In genomic region chr17:40071720-40072480, GRCh38 we compare ENCODE assay signal across 1 cellular context.
TF ChIP-seq lines count a peak whose summit lies in the region.

No MANE protein-coding gene starts in this region.

TF ChIP-seq in SK-N-SH, 30 proteins besides CTCF, POLR2A, EP300 and RAD21:
- 0 out of 2 replicates have a peak, but pooled peaks have one; percentile 2 for TF ChIP-seq TCF12 (IDR thresholded peaks at IDR 0.05)
- TF ChIP-seq FOSL2 (IDR thresholded peaks at IDR 0.05; ENCODE audit: borderline replicate concordance, low read depth) = no peak
- no peak for TF ChIP-seq GABPA (IDR thresholded peaks at IDR 0.05; ENCODE audit: low read depth)
- TF ChIP-seq MXI1 (IDR thresholded peaks at IDR 0.05; ENCODE audit: low read depth, low read length) = peak; percentile 60; the same call in 1 of the 2 replicates
- TF ChIP-seq, protein P1, sequence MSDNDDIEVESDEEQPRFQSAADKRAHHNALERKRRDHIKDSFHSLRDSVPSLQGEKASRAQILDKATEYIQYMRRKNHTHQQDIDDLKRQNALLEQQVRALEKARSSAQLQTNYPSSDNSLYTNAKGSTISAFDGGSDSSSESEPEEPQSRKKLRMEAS (IDR thresholded peaks at IDR 0.05; ENCODE audit: low read depth) = 0 out of 2 replicates have a peak, but pooled peaks have one; percentile 41
- TF ChIP-seq, protein P2, sequence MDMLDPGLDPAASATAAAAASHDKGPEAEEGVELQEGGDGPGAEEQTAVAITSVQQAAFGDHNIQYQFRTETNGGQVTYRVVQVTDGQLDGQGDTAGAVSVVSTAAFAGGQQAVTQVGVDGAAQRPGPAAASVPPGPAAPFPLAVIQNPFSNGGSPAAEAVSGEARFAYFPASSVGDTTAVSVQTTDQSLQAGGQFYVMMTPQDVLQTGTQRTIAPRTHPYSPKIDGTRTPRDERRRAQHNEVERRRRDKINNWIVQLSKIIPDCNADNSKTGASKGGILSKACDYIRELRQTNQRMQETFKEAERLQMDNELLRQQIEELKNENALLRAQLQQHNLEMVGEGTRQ (IDR thresholded peaks at IDR 0.05; ENCODE audit: borderline replicate concordance, low read depth, low read length) = peak; percentile 15; the same call in 1 of the 2 replicates
- no peak for TF ChIP-seq RXRA (IDR thresholded peaks at IDR 0.05; ENCODE audit: borderline replicate concordance, low read depth)
- no peak for TF ChIP-seq ZBTB33 (IDR thresholded peaks at IDR 0.05; ENCODE audit: borderline replicate concordance, low read depth)
- TF ChIP-seq SIN3A (IDR thresholded peaks at IDR 0.05; ENCODE audit: borderline replicate concordance, low read depth, low read length) = no peak
- peak; percentile 75 for TF ChIP-seq NFIC (IDR thresholded peaks at IDR 0.05; ENCODE audit: borderline replicate concordance)
- TF ChIP-seq CHD2 (IDR thresholded peaks at IDR 0.05; ENCODE audit: low read length, partially characterized antibody) = peak; percentile 81
- peak; percentile 87; the same call in 1 of the 2 replicates for TF ChIP-seq FOXJ3 (CRISPR knock-in tag; IDR thresholded peaks at IDR 0.05)
- peak; percentile 35; the same call in 1 of the 2 replicates for TF ChIP-seq GATA2 (CRISPR knock-in tag; IDR thresholded peaks at IDR 0.05)
- TF ChIP-seq MEF2A (IDR thresholded peaks at IDR 0.05; ENCODE audit: borderline replicate concordance, low read depth) = no peak
- no peak for TF ChIP-seq REST (IDR thresholded peaks at IDR 0.05; ENCODE audit: low read depth, low read length)
- TF ChIP-seq USF1 (IDR thresholded peaks at IDR 0.05; ENCODE audit: borderline replicate concordance, low read depth) = 0 out of 2 replicates have a peak, but pooled peaks have one; percentile 29
